30 cellular contexts compared by ENCODE assay signal in genomic region chr17:79131274-79131635, GRCh38.
"Had no signal": no experiment of that assay in that cellular context is flagged by ENCODE, and none has a peak within 500 bp of the region (broad histone marks: within the 10 kb centered on the region; RNA-seq: fewer than 3 reads in every experiment).

No MANE protein-coding gene starts in this region.

- DNase-seq: activated CD4-positive, alpha-beta memory T cell treated with anti-CD3 and anti-CD28 coated beads, Interleukin-2, amount 10 ng/mL, durations not matched to agents 7 days and 5 days; activated CD4-positive, alpha-beta T cell treated with anti-CD3 and anti-CD28 coated beads for 1 hour; activated CD4-positive, alpha-beta T cell treated with anti-CD3 and anti-CD28 coated beads for 4 hours; activated CD4-positive, alpha-beta T cell treated with anti-CD3 and anti-CD28 coated beads, Interleukin-2, amount 10 ng/mL, durations not matched to agents 7 days and 5 days; activated CD4-positive, alpha-beta T cell treated with anti-CD3 and anti-CD28 coated beads, Interleukin-2, amount 50 U/mL, for 4 hours; activated CD8-positive, alpha-beta memory T cell treated with anti-CD3 and anti-CD28 coated beads, Interleukin-2, amount 50 U/mL, for 48 hours; activated effector memory CD4-positive, alpha-beta T cell treated with Interleukin-2 at 50 U/mL for 16 hours; activated gamma-delta T cell treated with Interleukin-2 at 50 U/mL for 16 hours; activated naive CD4-positive, alpha-beta T cell treated with anti-CD3 and anti-CD28 coated beads for 36 hours; activated naive CD8-positive, alpha-beta T cell treated with anti-CD3 and anti-CD28 coated beads for 36 hours; activated naive CD8-positive, alpha-beta T cell treated with anti-CD3 and anti-CD28 coated beads, Interleukin-2, amount 50 U/mL, for 24 hours; activated T-cell treated with anti-CD3 and anti-CD28 coated beads, Interleukin-2, amount 50 U/mL, for 4 hours; adrenal gland; amygdala; aorta; body of pancreas; central memory CD4-positive, alpha-beta T cell; cerebellar nuclear complex; colonic mucosa; effector CD8-positive, alpha-beta T cell; foreskin fibroblast; head of caudate nucleus; T-helper 1 cell; T-helper 17 cell had no signal

- H3K4me1 Mint-ChIP-seq: activated CD4-positive, alpha-beta memory T cell treated with anti-CD3 and anti-CD28 coated beads, Interleukin-2, amount 10 ng/mL, durations not matched to agents 7 days and 5 days; activated CD4-positive, alpha-beta T cell treated with anti-CD3 and anti-CD28 coated beads, Interleukin-2, amount 10 ng/mL, durations not matched to agents 7 days and 5 days; activated naive CD4-positive, alpha-beta T cell treated with anti-CD3 and anti-CD28 coated beads, Interleukin-2, amount 50 U/mL, for 24 hours; activated naive CD8-positive, alpha-beta T cell treated with anti-CD3 and anti-CD28 coated beads for 36 hours; activated naive CD8-positive, alpha-beta T cell treated with anti-CD3 and anti-CD28 coated beads, Interleukin-2, amount 50 U/mL, for 24 hours; T-helper 17 cell; WTC11 had no signal

- H3K4me3 ChIP-seq: adrenal gland, body of pancreas, cardiac muscle cell, colonic mucosa had no signal

- H3K27ac Mint-ChIP-seq: activated CD4-positive, alpha-beta memory T cell treated with anti-CD3 and anti-CD28 coated beads, Interleukin-2, amount 10 ng/mL, durations not matched to agents 7 days and 5 days; activated CD4-positive, alpha-beta T cell treated with anti-CD3 and anti-CD28 coated beads, Interleukin-2, amount 10 ng/mL, durations not matched to agents 7 days and 5 days; activated naive CD4-positive, alpha-beta T cell treated with anti-CD3 and anti-CD28 coated beads for 36 hours; activated naive CD4-positive, alpha-beta T cell treated with anti-CD3 and anti-CD28 coated beads, Interleukin-2, amount 50 U/mL, for 24 hours; activated naive CD8-positive, alpha-beta T cell treated with anti-CD3 and anti-CD28 coated beads for 36 hours; activated naive CD8-positive, alpha-beta T cell treated with anti-CD3 and anti-CD28 coated beads, Interleukin-2, amount 50 U/mL, for 24 hours; activated T-helper 17 cell treated with anti-CD3 and anti-CD28 coated beads, Interleukin-2, amount 50 U/mL, for 72 hours; T-helper 17 cell had no signal

- H3K27me3 Mint-ChIP-seq: activated CD4-positive, alpha-beta memory T cell treated with anti-CD3 and anti-CD28 coated beads, Interleukin-2, amount 10 ng/mL, durations not matched to agents 7 days and 5 days; activated CD4-positive, alpha-beta T cell treated with anti-CD3 and anti-CD28 coated beads, Interleukin-2, amount 10 ng/mL, durations not matched to agents 7 days and 5 days had no signal

- H3K36me3 Mint-ChIP-seq: activated naive CD4-positive, alpha-beta T cell treated with anti-CD3 and anti-CD28 coated beads, Interleukin-2, amount 50 U/mL, for 24 hours; activated naive CD8-positive, alpha-beta T cell treated with anti-CD3 and anti-CD28 coated beads for 36 hours; WTC11 had no signal

- H3K9me3 ChIP-seq: adrenal gland, body of pancreas, colonic mucosa had no signal

- H3K9me3 Mint-ChIP-seq: activated CD4-positive, alpha-beta memory T cell treated with anti-CD3 and anti-CD28 coated beads, Interleukin-2, amount 10 ng/mL, durations not matched to agents 7 days and 5 days; activated CD4-positive, alpha-beta T cell treated with anti-CD3 and anti-CD28 coated beads, Interleukin-2, amount 10 ng/mL, durations not matched to agents 7 days and 5 days; activated naive CD4-positive, alpha-beta T cell treated with anti-CD3 and anti-CD28 coated beads for 36 hours; activated naive CD4-positive, alpha-beta T cell treated with anti-CD3 and anti-CD28 coated beads, Interleukin-2, amount 50 U/mL, for 24 hours; activated naive CD8-positive, alpha-beta T cell treated with anti-CD3 and anti-CD28 coated beads for 36 hours; activated naive CD8-positive, alpha-beta T cell treated with anti-CD3 and anti-CD28 coated beads, Interleukin-2, amount 50 U/mL, for 24 hours; activated T-cell treated with anti-CD3 and anti-CD28 coated beads, Interleukin-2, amount 50 U/mL, for 4 hours; activated T-helper 17 cell treated with anti-CD3 and anti-CD28 coated beads, Interleukin-2, amount 50 U/mL, for 72 hours; WTC11 had no signal

- H3K4me1 ChIP-seq: adrenal gland, body of pancreas, colonic mucosa had no signal

- H3K4me3 Mint-ChIP-seq: activated CD4-positive, alpha-beta memory T cell treated with anti-CD3 and anti-CD28 coated beads, Interleukin-2, amount 10 ng/mL, durations not matched to agents 7 days and 5 days; activated CD4-positive, alpha-beta T cell treated with anti-CD3 and anti-CD28 coated beads, Interleukin-2, amount 10 ng/mL, durations not matched to agents 7 days and 5 days; activated naive CD4-positive, alpha-beta T cell treated with anti-CD3 and anti-CD28 coated beads for 36 hours; activated naive CD4-positive, alpha-beta T cell treated with anti-CD3 and anti-CD28 coated beads, Interleukin-2, amount 50 U/mL, for 24 hours; activated naive CD8-positive, alpha-beta T cell treated with anti-CD3 and anti-CD28 coated beads for 36 hours; activated naive CD8-positive, alpha-beta T cell treated with anti-CD3 and anti-CD28 coated beads, Interleukin-2, amount 50 U/mL, for 24 hours; activated T-cell treated with anti-CD3 and anti-CD28 coated beads, Interleukin-2, amount 50 U/mL, for 4 hours; activated T-helper 17 cell treated with anti-CD3 and anti-CD28 coated beads, Interleukin-2, amount 50 U/mL, for 72 hours; WTC11 had no signal

- H3K36me3 ChIP-seq: adrenal gland, cardiac muscle cell, colonic mucosa had no signal

- H3K27me3 ChIP-seq: cardiac muscle cell had no signal

- ATAC-seq: activated naive CD8-positive, alpha-beta T cell treated with anti-CD3 and anti-CD28 coated beads, Interleukin-2, amount 50 U/mL, for 24 hours; activated T-cell treated with anti-CD3 and anti-CD28 coated beads, Interleukin-2, amount 50 U/mL, for 4 hours; activated T-helper 17 cell treated with anti-CD3 and anti-CD28 coated beads, Interleukin-2, amount 50 U/mL, for 72 hours; body of pancreas; esophagus mucosa; T-helper 17 cell; WTC11 had no signal

- H3K27ac ChIP-seq: adrenal gland, body of pancreas, cardiac muscle cell, colonic mucosa had no signal

- FAIRE-seq: frontal cortex had no signal
